8 cellular contexts compared by ENCODE assay signal in the genomic region with DNA sequence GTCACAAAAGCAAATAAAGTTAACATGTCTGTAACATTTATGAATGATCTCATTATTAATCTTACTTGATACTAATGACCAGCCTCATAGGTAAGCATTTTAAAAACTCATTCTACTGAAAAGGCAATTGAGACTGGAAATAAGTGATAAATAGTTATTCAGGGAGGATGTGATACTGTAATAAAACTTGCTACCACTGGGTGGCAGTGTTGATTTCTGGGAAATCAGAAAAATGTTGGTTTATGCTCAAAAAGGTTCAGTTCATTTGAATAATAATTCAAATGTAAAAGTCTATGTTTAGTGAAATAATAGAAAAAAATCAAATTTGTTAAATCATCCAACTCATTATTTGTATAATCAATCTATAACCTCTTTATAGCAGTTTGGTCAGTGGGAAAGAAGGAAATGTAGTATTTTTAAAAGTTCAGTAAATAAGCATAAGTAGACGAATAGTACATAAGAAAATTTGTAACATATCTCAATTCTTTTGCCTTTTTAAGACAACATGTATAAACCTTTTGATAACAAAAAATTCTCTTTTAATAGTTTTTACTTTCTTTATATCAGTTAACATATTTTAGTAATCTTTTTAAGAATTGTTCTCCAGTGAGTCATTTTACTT. TPM values are rescaled to one million over a fixed set of nuclear protein-coding genes. Genes with fewer than 3 reads are reported as not detected.
A peak's percentile ranks its signal among the peaks of the same experiment; 100 is the strongest.
DNase-seq lines count a peak whose midpoint lies in the region; ATAC-seq and TF ChIP-seq lines count a peak whose summit lies in the region.

No MANE protein-coding gene starts in this region.

- H3K36me3 ChIP-seq in gastrocnemius medialis, result no peaks in the 10 kb centered on the region

- TF ChIP-seq POLR2A in gastrocnemius medialis (IDR thresholded peaks at IDR 0.05), result no peak

- in situ Hi-C loops in gastrocnemius medialis (cut with MboI; ENCODE audit: low sequenced_read_pairs in 4 of 4), result no loop called here

- intact Hi-C loops in gastrocnemius medialis (cut with DNase I; ENCODE audit: low total_unique reads), result no loop called here

- peaks cover 14 to 21% of the 10 kb centered on the region in 2 donors for H3K4me1 ChIP-seq in gastrocnemius medialis

- H3K27ac ChIP-seq in gastrocnemius medialis, result no peak overlapping the region

- TF ChIP-seq CTCF in gastrocnemius medialis (IDR thresholded peaks at IDR 0.05 in 4 of 5, conservative IDR thresholded peaks at IDR 0.05 in 1 of 5), result peak in 4 of 5 experiments; percentile 45 to 76 (median 66)

- peak; percentile 31 for DNase-seq in activated gamma-delta T cell treated with Interleukin-2 at 50 U/mL for 16 hours
- no peak for DNase-seq in activated gamma-delta T cell (lab: John Stamatoyannopoulos, UW)
- DNase-seq in HT-29 (ENCODE audit: low spot score), result peak; percentile 77
- DNase-seq in SKM-1 (lab: John Stamatoyannopoulos, UW; ENCODE audit: unreplicated experiment), result peak; percentile 26
- DNase-seq in fibroblast of peridontal ligament (ENCODE audit: extremely low read depth), result peak; percentile 77
- no peak for DNase-seq in gastrocnemius medialis
- DNase-seq in effector CD8-positive, alpha-beta T cell (lab: John Stamatoyannopoulos, UW), result no peak

- H3K9me3 ChIP-seq in gastrocnemius medialis, result no peaks in the 10 kb centered on the region

- H3K27me3 ChIP-seq in gastrocnemius medialis, result no peaks in the 10 kb centered on the region

- ATAC-seq in gastrocnemius medialis, result no peak
- ATAC-seq in HG02981 (IDR thresholded peaks at IDR 0.05; ENCODE audit: unreplicated experiment), result no peak

- H3K4me3 ChIP-seq in gastrocnemius medialis, result no peak overlapping the region

RNA-seq across cellular contexts. Expression of gene ABHD13, which starts 9.6 kb away (rescaled TPM):
- total RNA-seq in HT-29 (2014; rRNA removed; shearing (Covaris generic)), result 3.6 and 5.1 TPM in 2 replicates
- total RNA-seq in gastrocnemius medialis, result 10 to 100 TPM in 1 of 4 donors, 1 to 10 TPM in 3; 4.8 to 15.5 (median 6.9) TPM

RNA-seq across cellular contexts. Expression of gene LIG4, which starts 12.4 kb away (rescaled TPM):
- total RNA-seq in HT-29 (2014; rRNA removed; shearing (Covaris generic)), result 3.7 and 4.3 TPM in 2 replicates
- total RNA-seq in gastrocnemius medialis, result 10 to 100 TPM in 3 of 4 donors, 1 to 10 TPM in 1; 5.6 to 12.4 (median 11.3) TPM

RNA-seq across cellular contexts. Expression of gene TNFSF13B, which starts 41.8 kb away (rescaled TPM):
- 0.08 and 0.15 TPM in 2 replicates for total RNA-seq in HT-29 (2014; rRNA removed; shearing (Covaris generic))
- total RNA-seq in gastrocnemius medialis, result 1 to 10 TPM in 1 of 4 donors, under 1 TPM in 2, not detected in 1; 0.31 to 2.2 (median 0.62) TPM

Comparison
In these comparisons a context has a peak if more than half of its experiments do, and no peak if none do; other contexts are left out.
1. DNase-seq: peak in activated gamma-delta T cell treated with Interleukin-2 at 50 U/mL for 16 hours (single experiment), HT-29 (single experiment), SKM-1 (single experiment) and fibroblast of peridontal ligament (single experiment); none in activated gamma-delta T cell (single experiment), gastrocnemius medialis (0 of 2) and effector CD8-positive, alpha-beta T cell (single experiment).